ENCODE assay signal across 19 cellular contexts in genomic region chr6:89007209-89008001, GRCh38. TPM values are rescaled to one million over a fixed set of nuclear protein-coding genes. Genes with fewer than 3 reads are reported as not detected.
DNase-seq lines count a peak whose midpoint lies in the region; ATAC-seq and TF ChIP-seq lines count a peak whose summit lies in the region.
"Had no signal": no experiment of that assay in that cellular context is flagged by ENCODE, and none has a peak within 500 bp of the region (broad histone marks: within the 10 kb centered on the region; RNA-seq: fewer than 3 reads in every experiment).

No MANE protein-coding gene starts in this region.

- CTCF ChIA-PET in activated CD4-positive, alpha-beta T cell treated with anti-CD3 and anti-CD28 coated beads, Interleukin-2, amount 10 ng/mL, durations not matched to agents 7 days and 5 days (lab: Charles Lee), result no interaction called here
- CTCF ChIA-PET in activated CD4-positive, alpha-beta T cell treated with anti-CD3 and anti-CD28 coated beads for 36 hours (lab: Charles Lee), result interaction anchor here (1.0 kb wide), 1 partner anchor 9 kb away, joined by 3 read pairs; no protein-coding TSS in a partner anchor
- CTCF ChIA-PET in SK-N-SH (lab: Yijun Ruan, JAX), result no interaction called here

- no peak overlapping the region for H3K27ac ChIP-seq in hepatocyte
- H3K27ac ChIP-seq in upper lobe of right lung, result peak overlapping the region; percentile 0
- H3K27ac ChIP-seq in SK-N-SH (ENCODE audit: low read depth in 2 of 2, low read length in 1 of 2), result no peak overlapping the region

- no peak overlapping the region for H3K9ac ChIP-seq in SK-N-SH

- H3K4me1 ChIP-seq in hepatocyte (ENCODE audit: insufficient read depth) (peaks cover 8% of the 10 kb centered on the region), upper lobe of right lung (peaks cover 15% of the 10 kb centered on the region), SK-N-SH (ENCODE audit: control insufficient read depth in 1 of 2, insufficient read depth in 2 of 2, low read depth in 1 of 2, low read length in 1 of 2) (no peaks in the 10 kb centered on the region)

- H3K4me3 Mint-ChIP-seq in activated CD4-positive, alpha-beta T cell treated with anti-CD3 and anti-CD28 coated beads, Interleukin-2, amount 10 ng/mL, durations not matched to agents 7 days and 5 days, result no peak overlapping the region
- no peak overlapping the region for H3K4me3 Mint-ChIP-seq in activated CD4-positive, alpha-beta T cell treated with anti-CD3 and anti-CD28 coated beads for 36 hours
- H3K4me3 Mint-ChIP-seq: nephron had no signal

- TF ChIP-seq CTCF in hepatocyte (IDR thresholded peaks at IDR 0.05; ENCODE audit: poor library complexity) (no peak), upper lobe of right lung (IDR thresholded peaks at IDR 0.05) (no peak), SK-N-SH (IDR thresholded peaks at IDR 0.05) (no peak)

- ATAC-seq in activated CD4-positive, alpha-beta T cell treated with anti-CD3 and anti-CD28 coated beads for 36 hours, result no peak
- ATAC-seq in upper lobe of right lung (peak; percentile 42), HG03097 (IDR thresholded peaks at IDR 0.05; ENCODE audit: low FRiP score, unreplicated experiment) (no peak), HG02981 (IDR thresholded peaks at IDR 0.05; ENCODE audit: unreplicated experiment) (no peak)
- ATAC-seq: left cardiac atrium, Panc1 had no signal

- POLR2A ChIA-PET in activated CD4-positive, alpha-beta T cell treated with anti-CD3 and anti-CD28 coated beads, Interleukin-2, amount 10 ng/mL, durations not matched to agents 7 days and 5 days (lab: Charles Lee), result no interaction called here
- POLR2A ChIA-PET in activated CD4-positive, alpha-beta T cell treated with anti-CD3 and anti-CD28 coated beads for 36 hours (lab: Charles Lee), result no interaction called here
- POLR2A ChIA-PET in SK-N-SH (lab: Yijun Ruan, JAX), result no interaction called here

- H3K36me3 ChIP-seq in hepatocyte (replicated peaks; ENCODE audit: insufficient read depth, low read depth) (no peaks in the 10 kb centered on the region), upper lobe of right lung (no peaks in the 10 kb centered on the region), SK-N-SH (replicated peaks in 1 of 2; ENCODE audit: control insufficient read depth in 1 of 2, insufficient read depth in 2 of 2, low read length in 1 of 2) (no peaks in the 10 kb centered on the region)

- no peaks in the 10 kb centered on the region for H4K20me1 ChIP-seq in hepatocyte (ENCODE audit: insufficient read depth, poor library complexity, severe bottlenecking)
- H4K20me1 ChIP-seq in SK-N-SH (ENCODE audit: insufficient read depth), result no peaks in the 10 kb centered on the region

- H3K4me2 ChIP-seq in hepatocyte (no peak overlapping the region), SK-N-SH (no peak overlapping the region)

- H3F3A ChIP-seq in SK-N-SH (replicated peaks; ENCODE audit: insufficient read depth), result no peaks in the 10 kb centered on the region

- 68% methylated on average over 15 of the region's 15 CpGs for WGBS in hepatocyte (ENCODE audit: low lambda C conversion rate, missing lambda C conversion rate)
- WGBS in SK-N-SH (ENCODE audit: low lambda C conversion rate), result 78% methylated on average over 15 of the region's 15 CpGs

- TF ChIP-seq EP300 in SK-N-SH (IDR thresholded peaks at IDR 0.05; ENCODE audit: borderline replicate concordance in 1 of 2, low read depth in 1 of 2, low read length in 1 of 2), result no peak

- no peaks in the 10 kb centered on the region for H3K36me3 Mint-ChIP-seq in activated CD4-positive, alpha-beta T cell treated with anti-CD3 and anti-CD28 coated beads, Interleukin-2, amount 10 ng/mL, durations not matched to agents 7 days and 5 days (ENCODE audit: low read depth)
- H3K36me3 Mint-ChIP-seq in activated CD4-positive, alpha-beta T cell treated with anti-CD3 and anti-CD28 coated beads for 36 hours (ENCODE audit: low read depth), result no peaks in the 10 kb centered on the region

- no peaks in the 10 kb centered on the region for H3K9me2 ChIP-seq in hepatocyte (replicated peaks; ENCODE audit: insufficient read depth)
- H3K9me2 ChIP-seq in SK-N-SH, result no peaks in the 10 kb centered on the region

- no peak overlapping the region for H3K4me3 ChIP-seq in hepatocyte
- H3K4me3 ChIP-seq in upper lobe of right lung, result peak overlapping the region; percentile 36
- H3K4me3 ChIP-seq in SK-N-SH (ENCODE audit: low read depth in 2 of 2, low read length in 1 of 2), result no peak overlapping the region

- H3K27me3 ChIP-seq in hepatocyte, result no peaks in the 10 kb centered on the region
- no peaks in the 10 kb centered on the region for H3K27me3 ChIP-seq in upper lobe of right lung
- no peaks in the 10 kb centered on the region for H3K27me3 ChIP-seq in SK-N-SH (ENCODE audit: insufficient read depth)

- H3K9me3 Mint-ChIP-seq in activated CD4-positive, alpha-beta T cell treated with anti-CD3 and anti-CD28 coated beads, Interleukin-2, amount 10 ng/mL, durations not matched to agents 7 days and 5 days, result peaks cover 5% of the 10 kb centered on the region
- no peaks in the 10 kb centered on the region for H3K9me3 Mint-ChIP-seq in activated CD4-positive, alpha-beta T cell treated with anti-CD3 and anti-CD28 coated beads for 36 hours (ENCODE audit: low read depth)
- H3K9me3 Mint-ChIP-seq: HFFc6, nephron had no signal

- H2AFZ ChIP-seq in hepatocyte (no peak overlapping the region), SK-N-SH (ENCODE audit: low read depth) (no peak overlapping the region)

- H3K27ac Mint-ChIP-seq in activated CD4-positive, alpha-beta T cell treated with anti-CD3 and anti-CD28 coated beads, Interleukin-2, amount 10 ng/mL, durations not matched to agents 7 days and 5 days, result peak overlapping the region; percentile 76
- no peak overlapping the region for H3K27ac Mint-ChIP-seq in activated CD4-positive, alpha-beta T cell treated with anti-CD3 and anti-CD28 coated beads for 36 hours
- H3K27ac Mint-ChIP-seq: HFFc6, IgD-negative memory B cell, nephron had no signal

- intact Hi-C loops in activated CD4-positive, alpha-beta T cell treated with anti-CD3 and anti-CD28 coated beads for 36 hours (cut with DNase I, micrococcal nuclease), result no loop called here
- intact Hi-C loops in upper lobe of right lung (cut with DNase I), result no loop called here

- H3K4me1 Mint-ChIP-seq in activated CD4-positive, alpha-beta T cell treated with anti-CD3 and anti-CD28 coated beads, Interleukin-2, amount 10 ng/mL, durations not matched to agents 7 days and 5 days, result peaks cover 10% of the 10 kb centered on the region
- H3K4me1 Mint-ChIP-seq in activated CD4-positive, alpha-beta T cell treated with anti-CD3 and anti-CD28 coated beads for 36 hours, result peaks cover 7% of the 10 kb centered on the region
- H3K4me1 Mint-ChIP-seq: nephron had no signal

- DNase-seq in activated CD4-positive, alpha-beta T cell treated with anti-CD3 and anti-CD28 coated beads, Interleukin-2, amount 10 ng/mL, durations not matched to agents 7 days and 5 days, result no peak
- DNase-seq in activated CD4-positive, alpha-beta T cell treated with anti-CD3 and anti-CD28 coated beads for 36 hours, result no peak
- peak; percentile 49 for DNase-seq in RPMI7951 (ENCODE audit: low read depth)
- DNase-seq in hepatocyte (ENCODE audit: low spot score), result peak; percentile 23
- no peak for DNase-seq in upper lobe of right lung
- DNase-seq in SK-N-SH, result no peak
- DNase-seq: activated naive CD4-positive, alpha-beta T cell treated with anti-CD3 and anti-CD28 coated beads, Interleukin-2, amount 50 U/mL, for 16 hours; cortex of kidney; EL; HFFc6; left cardiac atrium; NCI-H2029 treated with DMSO at 0.1 percent for 48 hours; T-helper 9 cell; trophoblast cell had no signal

- no peaks in the 10 kb centered on the region for H3K79me2 ChIP-seq in hepatocyte
- no peaks in the 10 kb centered on the region for H3K79me2 ChIP-seq in SK-N-SH (ENCODE audit: insufficient read depth)

- H3K9me3 ChIP-seq in hepatocyte (ENCODE audit: low read depth) (no peaks in the 10 kb centered on the region), upper lobe of right lung (no peaks in the 10 kb centered on the region), SK-N-SH (no peaks in the 10 kb centered on the region)

- no peaks in the 10 kb centered on the region for H3K27me3 Mint-ChIP-seq in activated CD4-positive, alpha-beta T cell treated with anti-CD3 and anti-CD28 coated beads, Interleukin-2, amount 10 ng/mL, durations not matched to agents 7 days and 5 days
- no peaks in the 10 kb centered on the region for H3K27me3 Mint-ChIP-seq in activated CD4-positive, alpha-beta T cell treated with anti-CD3 and anti-CD28 coated beads for 36 hours

- no peak for TF ChIP-seq RAD21 in SK-N-SH (IDR thresholded peaks at IDR 0.05; ENCODE audit: low read length)

TF ChIP-seq in SK-N-SH, 30 proteins besides CTCF, POLR2A, EP300 and RAD21 (continues in another document):
- TF ChIP-seq USF1 (IDR thresholded peaks at IDR 0.05; ENCODE audit: borderline replicate concordance, low read depth) (no peak), PBX3 (IDR thresholded peaks at IDR 0.05) (no peak)

RNA-seq across cellular contexts. Expression of gene RNGTT, which starts 44.0 kb away (rescaled TPM):
- 10 to 100 TPM; 18.9 to 21.3 TPM for total RNA-seq in activated CD4-positive, alpha-beta T cell treated with anti-CD3 and anti-CD28 coated beads, Interleukin-2, amount 10 ng/mL, durations not matched to agents 7 days and 5 days
- 10 to 100 TPM; 17.5 to 21.5 TPM for total RNA-seq in activated CD4-positive, alpha-beta T cell treated with anti-CD3 and anti-CD28 coated beads for 36 hours
- total RNA-seq in RPMI7951 (2014; rRNA removed; shearing (Covaris generic)), result 25.3 and 25.7 TPM in 2 replicates
- total RNA-seq in hepatocyte (15.6 and 16.1 TPM in 2 replicates), upper lobe of right lung (12.3 TPM)
- polyA plus RNA-seq in hepatocyte (7.4 and 8.9 TPM in 2 replicates), SK-N-SH (2012; rRNA removed) (3.3 and 4.0 TPM in 2 replicates)
- polyA plus RNA-seq in SK-N-SH (2012; cell fraction: cytosol; rRNA removed), result 5.5 and 7.1 TPM in 2 replicates
- 2.9 and 5.2 TPM in 2 replicates for polyA plus RNA-seq in SK-N-SH (2012; cell fraction: nucleus; rRNA removed)

Comparison
In these comparisons a context has a peak if more than half of its experiments do, and no peak if none do; other contexts are left out.
1. DNase-seq: peak in RPMI7951 (single experiment) and hepatocyte (single experiment); none in activated CD4-positive, alpha-beta T cell treated with anti-CD3 and anti-CD28 coated beads, Interleukin-2, amount 10 ng/mL, durations not matched to agents 7 days and 5 days (single experiment), activated CD4-positive, alpha-beta T cell treated with anti-CD3 and anti-CD28 coated beads for 36 hours (single experiment), upper lobe of right lung (single experiment) and SK-N-SH (single experiment).